25 cellular contexts compared by ENCODE assay signal in genomic region chr5:94248175-94248875, GRCh38.
"Had no signal": no experiment of that assay in that cellular context is flagged by ENCODE, and none has a peak within 500 bp of the region (broad histone marks: within the 10 kb centered on the region; RNA-seq: fewer than 3 reads in every experiment).

No MANE protein-coding gene starts in this region.

- H3K27me3 ChIP-seq: esophagus muscularis mucosa, foreskin keratinocyte, gastroesophageal sphincter, heart left ventricle, hepatocyte, left lung, right atrium auricular region, sigmoid colon, stomach, thyroid gland, vagina had no signal

- H3K4me3 ChIP-seq: esophagus muscularis mucosa, gastroesophageal sphincter, heart left ventricle, hepatocyte, left lung, prostate gland, right atrium auricular region, sigmoid colon, stomach, thyroid gland, vagina had no signal

- H3K9me3 ChIP-seq: esophagus muscularis mucosa, gastroesophageal sphincter, heart left ventricle, left lung, prostate gland, right atrium auricular region, sigmoid colon, stomach, thyroid gland, vagina had no signal

- ATAC-seq: foreskin keratinocyte; gastroesophageal sphincter; heart left ventricle; left cardiac atrium; left lung; naive thymus-derived CD4-positive, alpha-beta T cell; stimulated activated effector memory CD8-positive, alpha-beta T cell treated with anti-CD3 and anti-CD28 coated beads, Interleukin-12 subunit alpha, Interleukin-12 subunit beta, amount 100 ng/mL, for 72 hours had no signal

- H2AFZ ChIP-seq: hepatocyte had no signal

- DNase-seq: dermis blood vessel endothelial cell; effector memory CD4-positive, alpha-beta T cell; foreskin keratinocyte; heart left ventricle; left cardiac atrium; left lung; mesenchymal stem cell; midbrain; naive thymus-derived CD4-positive, alpha-beta T cell; nucleus accumbens; sigmoid colon; stimulated activated CD4-positive, alpha-beta T cell treated with anti-CD3 and anti-CD28 coated beads, Interleukin-2, amount 100 ng/mL, for 24 hours; stimulated activated CD4-positive, alpha-beta T cell treated with anti-CD3 and anti-CD28 coated beads, Interleukin-4, amount 100 ng/mL, for 24 hours; stimulated activated naive CD4-positive, alpha-beta T cell treated with Interleukin-2 at 50 U/mL for 16 hours; stomach; thyroid gland had no signal

- H3K79me2 ChIP-seq: hepatocyte had no signal

- H3K4me2 ChIP-seq: hepatocyte had no signal

- H3K27ac ChIP-seq: esophagus muscularis mucosa, foreskin keratinocyte, gastroesophageal sphincter, heart left ventricle, hepatocyte, left lung, prostate gland, right atrium auricular region, sigmoid colon, stomach, thyroid gland, vagina had no signal

- H3K36me3 ChIP-seq: esophagus muscularis mucosa, gastroesophageal sphincter, heart left ventricle, left lung, prostate gland, right atrium auricular region, sigmoid colon, stomach, thyroid gland, vagina had no signal

- FAIRE-seq: endothelial cell of umbilical vein, islet of Langerhans had no signal

- H3K4me1 ChIP-seq: esophagus muscularis mucosa, gastroesophageal sphincter, heart left ventricle, prostate gland, right atrium auricular region, sigmoid colon, thyroid gland, vagina had no signal
